In genomic region chr1:164868990-164869389, GRCh38 we compare ENCODE assay signal across 23 cellular contexts.
A peak's percentile ranks its signal among the peaks of the same experiment; 100 is the strongest.
DNase-seq lines count a peak whose midpoint lies in the region; ATAC-seq and TF ChIP-seq lines count a peak whose summit lies in the region.
"Had no signal": no experiment of that assay in that cellular context is flagged by ENCODE, and none has a peak within 500 bp of the region (broad histone marks: within the 10 kb centered on the region; RNA-seq: fewer than 3 reads in every experiment).

No MANE protein-coding gene starts in this region.

- H3K27ac ChIP-seq in WERI-Rb-1 (no peak overlapping the region), coronary artery (no peak overlapping the region), mesendoderm (ENCODE audit: low read depth, low read length) (no peak overlapping the region)
- H3K27ac ChIP-seq: A549; BLaER1 treated with 17β-estradiol and CSF1 and Interleukin-3, amounts not matched to agents 10 nM and 100 nM had no signal

- no peak overlapping the region for H2BK5ac ChIP-seq in mesendoderm (ENCODE audit: low read length)

- H3K36me3 ChIP-seq in WERI-Rb-1 = no peaks in the 10 kb centered on the region
- no peaks in the 10 kb centered on the region for H3K36me3 ChIP-seq in mesendoderm (ENCODE audit: control insufficient read depth, insufficient read depth, low read length)
- no peaks in the 10 kb centered on the region for H3K36me3 ChIP-seq in HAP-1 (replicated peaks)
- H3K36me3 ChIP-seq: BE2C; BLaER1 treated with 17β-estradiol and CSF1 and Interleukin-3, amounts not matched to agents 10 nM and 100 nM had no signal

- no peak overlapping the region for H4K8ac ChIP-seq in mesendoderm (ENCODE audit: low read depth, low read length)

- H2BK120ac ChIP-seq in mesendoderm (ENCODE audit: low read depth, low read length) = no peak overlapping the region

- H3K18ac ChIP-seq in mesendoderm (ENCODE audit: low read length) = no peak overlapping the region

- H3K4ac ChIP-seq in mesendoderm (ENCODE audit: low read depth, low read length) = no peak overlapping the region

- H3K56ac ChIP-seq in mesendoderm (ENCODE audit: low read length) = no peak overlapping the region

- H2BK15ac ChIP-seq in mesendoderm (replicated peaks; ENCODE audit: low read depth) = no peak overlapping the region

- H3K79me1 ChIP-seq in mesendoderm (ENCODE audit: low read length) = no peaks in the 10 kb centered on the region

- no CpG with 5 or more reads among the region's 4 CpGs for WGBS in mesendoderm (ENCODE audit: extremely low coverage, insufficient coverage, low lambda C conversion rate)

- H3K23ac ChIP-seq in mesendoderm (ENCODE audit: low read length) = no peak overlapping the region

- H2AK5ac ChIP-seq in mesendoderm (ENCODE audit: low read length) = peak overlapping the region; percentile 46

- H3K4me3 ChIP-seq in WERI-Rb-1 (ENCODE audit: low read depth, low read length) (no peak overlapping the region), coronary artery (no peak overlapping the region), mesendoderm (ENCODE audit: low read length) (no peak overlapping the region), HAP-1 (no peak overlapping the region)
- H3K4me3 ChIP-seq: A549; BLaER1 treated with 17β-estradiol and CSF1 and Interleukin-3, amounts not matched to agents 10 nM and 100 nM; GM12878; GM23338 had no signal

- ATAC-seq in GM19452 (IDR thresholded peaks at IDR 0.05; ENCODE audit: unreplicated experiment) = no peak
- no peak for ATAC-seq in omental fat pad (ENCODE audit: low FRiP score)
- ATAC-seq: A549, GM12878, GM23338 had no signal

- peak; percentile 19 for DNase-seq in NCI-H82 (lab: John Stamatoyannopoulos, UW)
- no peak for DNase-seq in NCI-H82 treated with DMSO at 0.1 percent for 48 hours (lab: John Stamatoyannopoulos, UW; ENCODE audit: unreplicated experiment)
- DNase-seq in WERI-Rb-1 = peak; percentile 73
- DNase-seq in coronary artery (ENCODE audit: low spot score) = peak; percentile 21
- no peak for DNase-seq in mesendoderm
- no peak for DNase-seq in omental fat pad (ENCODE audit: low spot score)
- DNase-seq in HAP-1 (ENCODE audit: low spot score in 2 of 2) = no peak
- DNase-seq: 8988T; ACHN; AML-193; BE2C; CD4-positive, alpha-beta T cell; CD8-positive, alpha-beta memory T cell; DMS 273 treated with DMSO at 0.1 percent for 48 hours; EL; GDM1; H9; HFFc6 had no signal

- H3K27me3 ChIP-seq in WERI-Rb-1 (ENCODE audit: insufficient read depth, low read depth, severe bottlenecking) (no peaks in the 10 kb centered on the region), mesendoderm (ENCODE audit: insufficient read depth, low read length, poor library complexity) (no peaks in the 10 kb centered on the region), HAP-1 (ENCODE audit: low read depth) (no peaks in the 10 kb centered on the region)
- H3K27me3 ChIP-seq: BE2C; BLaER1 treated with 17β-estradiol and CSF1 and Interleukin-3, amounts not matched to agents 10 nM and 100 nM had no signal

- H3K9me3 ChIP-seq in WERI-Rb-1 (ENCODE audit: severe bottlenecking) (no peaks in the 10 kb centered on the region), HAP-1 (no peaks in the 10 kb centered on the region)
- H3K9me3 ChIP-seq: A549; BE2C; BLaER1 treated with 17β-estradiol and CSF1 and Interleukin-3, amounts not matched to agents 10 nM and 100 nM had no signal

- no peak for TF ChIP-seq CTCF in WERI-Rb-1 (IDR thresholded peaks at IDR 0.05; ENCODE audit: low read depth, low read length)
- no peak for TF ChIP-seq CTCF in coronary artery (IDR thresholded peaks at IDR 0.05)
- TF ChIP-seq CTCF in omental fat pad (IDR thresholded peaks at IDR 0.05) = no peak

- in situ Hi-C loops in HAP-1 (cut with MboI; ENCODE audit: low sequenced_read_pairs) = no loop called here

- no peaks in the 10 kb centered on the region for H3K79me2 ChIP-seq in mesendoderm (ENCODE audit: control insufficient read depth, insufficient read depth, low read length)

- no peak overlapping the region for H4K5ac ChIP-seq in mesendoderm (ENCODE audit: low read length)

- H3K4me2 ChIP-seq in mesendoderm (ENCODE audit: low read length) = no peak overlapping the region
- H3K4me2 ChIP-seq: A549; BLaER1 treated with 17β-estradiol and CSF1 and Interleukin-3, amounts not matched to agents 10 nM and 100 nM; GM23338 had no signal

- H3K9ac ChIP-seq in mesendoderm (ENCODE audit: low read length) = no peak overlapping the region
- H3K9ac ChIP-seq: BLaER1 treated with 17β-estradiol and CSF1 and Interleukin-3, amounts not matched to agents 10 nM and 100 nM had no signal

- no peaks in the 10 kb centered on the region for H3K4me1 ChIP-seq in mesendoderm (ENCODE audit: control insufficient read depth, low read depth, low read length)
- H3K4me1 ChIP-seq in HAP-1 = no peaks in the 10 kb centered on the region
- H3K4me1 ChIP-seq: A549; BE2C; BLaER1 treated with 17β-estradiol and CSF1 and Interleukin-3, amounts not matched to agents 10 nM and 100 nM had no signal

Comparison
In these comparisons a context has a peak if more than half of its experiments do, and no peak if none do; other contexts are left out.
1. DNase-seq: peak in NCI-H82 (single experiment), WERI-Rb-1 (single experiment) and coronary artery (single experiment); none in NCI-H82 treated with DMSO at 0.1 percent for 48 hours (single experiment), mesendoderm (single experiment), omental fat pad (single experiment) and HAP-1 (0 of 2).